In genomic region chr7:7719235-7719634, GRCh38 we compare ENCODE assay signal across 1 cellular context.
TF ChIP-seq lines count a peak whose summit lies in the region.

No MANE protein-coding gene starts in this region.

TF ChIP-seq in HEK293, 187 proteins besides CTCF, POLR2A, EP300 and RAD21 (continued from another document and continues in another):
- TF ChIP-seq ZNF335 (tag by site-specific recombination; conservative IDR thresholded peaks at IDR 0.05) (0 out of 2 replicates have a peak, but pooled peaks have one; percentile 34), ZNF132 (tag by site-specific recombination; IDR thresholded peaks at IDR 0.05; ENCODE audit: borderline replicate concordance) (no peak), ZNF629 (tag by site-specific recombination; IDR thresholded peaks at IDR 0.05) (peak; percentile 73), ZNF561 (tag by site-specific recombination; IDR thresholded peaks at IDR 0.05; ENCODE audit: borderline replicate concordance) (no peak), SETDB1 (IDR thresholded peaks at IDR 0.05; ENCODE audit: insufficient read length, low read length) (no peak), IKZF3 (tag by site-specific recombination; IDR thresholded peaks at IDR 0.05) (no peak), ZSCAN16 (tag by site-specific recombination; IDR thresholded peaks at IDR 0.05) (no peak), ZBTB8A (tag by site-specific recombination; IDR thresholded peaks at IDR 0.05) (no peak), ZNF560 (tag by site-specific recombination; IDR thresholded peaks at IDR 0.05; ENCODE audit: borderline replicate concordance) (no peak), ZNF239 (tag by site-specific recombination; IDR thresholded peaks at IDR 0.05) (no peak), PRDM10 (tag by site-specific recombination; IDR thresholded peaks at IDR 0.05) (peak; percentile 41), GLI2 (tag by site-specific recombination; IDR thresholded peaks at IDR 0.05; ENCODE audit: borderline replicate concordance, low read depth) (no peak), SP3 (tag by site-specific recombination; IDR thresholded peaks at IDR 0.05) (0 out of 2 replicates have a peak, but pooled peaks have one; percentile 23), ZNF341 (tag by site-specific recombination; IDR thresholded peaks at IDR 0.05; ENCODE audit: low read depth) (no peak), ZNF174 (tag by site-specific recombination; IDR thresholded peaks at IDR 0.05) (no peak), ZNF692 (tag by site-specific recombination; IDR thresholded peaks at IDR 0.05) (peak; percentile 47; the same call in 1 of the 2 replicates), ZNF214 (tag by site-specific recombination; IDR thresholded peaks at IDR 0.05; ENCODE audit: borderline replicate concordance) (no peak), PRDM2 (tag by site-specific recombination; IDR thresholded peaks at IDR 0.05; ENCODE audit: borderline replicate concordance) (no peak), ZNF555 (tag by site-specific recombination; conservative IDR thresholded peaks at IDR 0.05) (no peak), ZNF24 (tag by site-specific recombination; IDR thresholded peaks at IDR 0.05) (no peak; the same call in 1 of the 2 replicates), RBAK (tag by site-specific recombination; IDR thresholded peaks at IDR 0.05) (no peak), ZNF133 (tag by site-specific recombination; IDR thresholded peaks at IDR 0.05) (no peak), ZNF701 (tag by site-specific recombination; IDR thresholded peaks at IDR 0.05) (no peak), ZNF426 (tag by site-specific recombination; IDR thresholded peaks at IDR 0.05) (no peak), SP2 (tag by site-specific recombination; IDR thresholded peaks at IDR 0.05) (no peak), ZNF311 (tag by site-specific recombination; IDR thresholded peaks at IDR 0.05; ENCODE audit: borderline replicate concordance) (no peak), ZNF571 (tag by site-specific recombination; IDR thresholded peaks at IDR 0.05) (no peak), ZNF623 (tag by site-specific recombination; IDR thresholded peaks at IDR 0.05) (no peak), PRDM6 (tag by site-specific recombination; IDR thresholded peaks at IDR 0.05) (0 out of 2 replicates have a peak, but pooled peaks have one; percentile 16), EGR2 (tag by site-specific recombination; IDR thresholded peaks at IDR 0.05; ENCODE audit: low read depth) (no peak), ZNF223 (tag by site-specific recombination; IDR thresholded peaks at IDR 0.05) (no peak), ZNF777 (tag by site-specific recombination; IDR thresholded peaks at IDR 0.05; ENCODE audit: borderline replicate concordance) (no peak), ZFP37 (tag by site-specific recombination; IDR thresholded peaks at IDR 0.05) (no peak), ZNF624 (tag by site-specific recombination; IDR thresholded peaks at IDR 0.05) (no peak)
- TF ChIP-seq, protein P1, sequence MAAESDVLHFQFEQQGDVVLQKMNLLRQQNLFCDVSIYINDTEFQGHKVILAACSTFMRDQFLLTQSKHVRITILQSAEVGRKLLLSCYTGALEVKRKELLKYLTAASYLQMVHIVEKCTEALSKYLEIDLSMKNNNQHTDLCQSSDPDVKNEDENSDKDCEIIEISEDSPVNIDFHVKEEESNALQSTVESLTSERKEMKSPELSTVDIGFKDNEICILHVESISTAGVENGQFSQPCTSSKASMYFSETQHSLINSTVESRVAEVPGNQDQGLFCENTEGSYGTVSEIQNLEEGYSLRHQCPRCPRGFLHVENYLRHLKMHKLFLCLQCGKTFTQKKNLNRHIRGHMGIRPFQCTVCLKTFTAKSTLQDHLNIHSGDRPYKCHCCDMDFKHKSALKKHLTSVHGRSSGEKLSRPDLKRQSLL (tag by site-specific recombination; IDR thresholded peaks at IDR 0.05) = no peak
- TF ChIP-seq, protein P2, sequence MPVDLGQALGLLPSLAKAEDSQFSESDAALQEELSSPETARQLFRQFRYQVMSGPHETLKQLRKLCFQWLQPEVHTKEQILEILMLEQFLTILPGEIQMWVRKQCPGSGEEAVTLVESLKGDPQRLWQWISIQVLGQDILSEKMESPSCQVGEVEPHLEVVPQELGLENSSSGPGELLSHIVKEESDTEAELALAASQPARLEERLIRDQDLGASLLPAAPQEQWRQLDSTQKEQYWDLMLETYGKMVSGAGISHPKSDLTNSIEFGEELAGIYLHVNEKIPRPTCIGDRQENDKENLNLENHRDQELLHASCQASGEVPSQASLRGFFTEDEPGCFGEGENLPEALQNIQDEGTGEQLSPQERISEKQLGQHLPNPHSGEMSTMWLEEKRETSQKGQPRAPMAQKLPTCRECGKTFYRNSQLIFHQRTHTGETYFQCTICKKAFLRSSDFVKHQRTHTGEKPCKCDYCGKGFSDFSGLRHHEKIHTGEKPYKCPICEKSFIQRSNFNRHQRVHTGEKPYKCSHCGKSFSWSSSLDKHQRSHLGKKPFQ (tag by site-specific recombination; IDR thresholded peaks at IDR 0.05) = no peak
- TF ChIP-seq, protein P3, sequence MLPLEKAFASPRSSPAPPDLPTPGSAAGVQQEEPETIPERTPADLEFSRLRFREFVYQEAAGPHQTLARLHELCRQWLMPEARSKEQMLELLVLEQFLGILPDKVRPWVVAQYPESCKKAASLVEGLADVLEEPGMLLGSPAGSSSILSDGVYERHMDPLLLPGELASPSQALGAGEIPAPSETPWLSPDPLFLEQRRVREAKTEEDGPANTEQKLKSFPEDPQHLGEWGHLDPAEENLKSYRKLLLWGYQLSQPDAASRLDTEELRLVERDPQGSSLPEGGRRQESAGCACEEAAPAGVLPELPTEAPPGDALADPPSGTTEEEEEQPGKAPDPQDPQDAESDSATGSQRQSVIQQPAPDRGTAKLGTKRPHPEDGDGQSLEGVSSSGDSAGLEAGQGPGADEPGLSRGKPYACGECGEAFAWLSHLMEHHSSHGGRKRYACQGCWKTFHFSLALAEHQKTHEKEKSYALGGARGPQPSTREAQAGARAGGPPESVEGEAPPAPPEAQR (tag by site-specific recombination; IDR thresholded peaks at IDR 0.05) = no peak
- TF ChIP-seq, protein P4, sequence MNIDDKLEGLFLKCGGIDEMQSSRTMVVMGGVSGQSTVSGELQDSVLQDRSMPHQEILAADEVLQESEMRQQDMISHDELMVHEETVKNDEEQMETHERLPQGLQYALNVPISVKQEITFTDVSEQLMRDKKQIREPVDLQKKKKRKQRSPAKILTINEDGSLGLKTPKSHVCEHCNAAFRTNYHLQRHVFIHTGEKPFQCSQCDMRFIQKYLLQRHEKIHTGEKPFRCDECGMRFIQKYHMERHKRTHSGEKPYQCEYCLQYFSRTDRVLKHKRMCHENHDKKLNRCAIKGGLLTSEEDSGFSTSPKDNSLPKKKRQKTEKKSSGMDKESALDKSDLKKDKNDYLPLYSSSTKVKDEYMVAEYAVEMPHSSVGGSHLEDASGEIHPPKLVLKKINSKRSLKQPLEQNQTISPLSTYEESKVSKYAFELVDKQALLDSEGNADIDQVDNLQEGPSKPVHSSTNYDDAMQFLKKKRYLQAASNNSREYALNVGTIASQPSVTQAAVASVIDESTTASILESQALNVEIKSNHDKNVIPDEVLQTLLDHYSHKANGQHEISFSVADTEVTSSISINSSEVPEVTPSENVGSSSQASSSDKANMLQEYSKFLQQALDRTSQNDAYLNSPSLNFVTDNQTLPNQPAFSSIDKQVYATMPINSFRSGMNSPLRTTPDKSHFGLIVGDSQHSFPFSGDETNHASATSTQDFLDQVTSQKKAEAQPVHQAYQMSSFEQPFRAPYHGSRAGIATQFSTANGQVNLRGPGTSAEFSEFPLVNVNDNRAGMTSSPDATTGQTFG (tag by site-specific recombination; IDR thresholded peaks at IDR 0.05; ENCODE audit: borderline replicate concordance) = no peak
- TF ChIP-seq, protein P5, sequence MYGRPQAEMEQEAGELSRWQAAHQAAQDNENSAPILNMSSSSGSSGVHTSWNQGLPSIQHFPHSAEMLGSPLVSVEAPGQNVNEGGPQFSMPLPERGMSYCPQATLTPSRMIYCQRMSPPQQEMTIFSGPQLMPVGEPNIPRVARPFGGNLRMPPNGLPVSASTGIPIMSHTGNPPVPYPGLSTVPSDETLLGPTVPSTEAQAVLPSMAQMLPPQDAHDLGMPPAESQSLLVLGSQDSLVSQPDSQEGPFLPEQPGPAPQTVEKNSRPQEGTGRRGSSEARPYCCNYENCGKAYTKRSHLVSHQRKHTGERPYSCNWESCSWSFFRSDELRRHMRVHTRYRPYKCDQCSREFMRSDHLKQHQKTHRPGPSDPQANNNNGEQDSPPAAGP (tag by site-specific recombination; IDR thresholded peaks at IDR 0.05) = no peak
